11 cellular contexts compared by ENCODE assay signal in the genomic region with DNA sequence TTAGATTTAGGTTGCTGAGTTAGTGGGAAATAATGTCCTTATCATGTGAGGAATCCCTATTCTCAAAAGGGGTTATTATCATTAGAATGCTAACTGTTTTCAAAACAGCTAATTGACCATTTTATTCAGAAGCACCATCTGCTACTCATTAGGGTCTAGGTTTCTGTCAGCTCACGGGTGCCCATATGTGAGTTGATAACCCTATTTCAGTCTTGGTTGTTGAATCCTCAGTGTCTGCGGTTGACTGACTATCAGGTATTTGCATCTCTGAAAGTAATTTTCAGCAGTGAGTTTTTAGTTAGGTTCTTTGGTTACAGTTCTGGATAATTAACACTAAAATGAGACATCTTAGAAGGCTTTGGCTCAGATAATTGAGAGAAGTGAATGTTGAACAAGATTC.
"Had no signal": no experiment of that assay in that cellular context is flagged by ENCODE, and none has a peak within 500 bp of the region (broad histone marks: within the 10 kb centered on the region; RNA-seq: fewer than 3 reads in every experiment).

No MANE protein-coding gene starts in this region.

- H3K4me1 ChIP-seq: HAP-1 had no signal

- H3K4me1 Mint-ChIP-seq: GM23338, H9 had no signal

- H3K9ac ChIP-seq: GM23248 had no signal

- H3K27ac Mint-ChIP-seq: GM23338, H9, HFFc6 had no signal

- FAIRE-seq: H1, H54 had no signal

- DNase-seq: GM23248, GOT3, H7, H9, HCEC 1CT, HFFc6 had no signal

- H3K4me3 ChIP-seq: GM23248, GM23338, HAP-1 had no signal

- H2AFZ ChIP-seq: GM23248, GM23338 had no signal

- H3K36me3 ChIP-seq: HAP-1 had no signal

- H3K9me3 ChIP-seq: HAP-1 had no signal

- H3K27ac ChIP-seq: GM23248 had no signal

- ATAC-seq: GM23338, HCT116 had no signal

- H3K4me3 Mint-ChIP-seq: GM23338, H9, HFFc6 had no signal

- H3K4me2 ChIP-seq: GM23338 had no signal
